In genomic region chr15:42232606-42233005, GRCh38 we compare ENCODE assay signal across 23 cellular contexts. TPM values are rescaled to one million over a fixed set of nuclear protein-coding genes. Genes with fewer than 3 reads are reported as not detected.
A peak's percentile ranks its signal among the peaks of the same experiment; 100 is the strongest.
DNase-seq lines count a peak whose midpoint lies in the region; ATAC-seq and TF ChIP-seq lines count a peak whose summit lies in the region.
"Had no signal": no experiment of that assay in that cellular context is flagged by ENCODE, and none has a peak within 500 bp of the region (broad histone marks: within the 10 kb centered on the region; RNA-seq: fewer than 3 reads in every experiment).

No MANE protein-coding gene starts in this region.

- no peak overlapping the region for H3K4me3 Mint-ChIP-seq in activated T-cell treated with anti-CD3 and anti-CD28 coated beads, Interleukin-2, amount 50 U/mL, for 72 hours
- H3K4me3 Mint-ChIP-seq: CD14-positive monocyte; CD4-positive, alpha-beta T cell; CD8-positive, alpha-beta memory T cell; GM23338; H9 had no signal

- H3K4me1 Mint-ChIP-seq in activated T-cell treated with anti-CD3 and anti-CD28 coated beads, Interleukin-2, amount 50 U/mL, for 72 hours (ENCODE audit: low read depth), result no peaks in the 10 kb centered on the region
- H3K4me1 Mint-ChIP-seq: CD14-positive monocyte, GM23338, H9 had no signal

- H2AFZ ChIP-seq in Karpas-422 (ENCODE audit: low read length), result no peak overlapping the region
- H2AFZ ChIP-seq: GM23338 had no signal

- H3K4me3 ChIP-seq in Karpas-422 (ENCODE audit: low read length) (no peak overlapping the region), neutrophil (ENCODE audit: low read depth in 1 of 2, low read length in 1 of 2) (no peak overlapping the region), heart right ventricle (no peak overlapping the region)
- H3K4me3 ChIP-seq: A549; BLaER1 treated with 17β-estradiol and CSF1 and Interleukin-3, amounts not matched to agents 10 nM and 100 nM; GM23338 had no signal

- peak overlapping the region; percentile 61 for H3K27ac Mint-ChIP-seq in activated T-cell treated with anti-CD3 and anti-CD28 coated beads, Interleukin-2, amount 50 U/mL, for 72 hours
- H3K27ac Mint-ChIP-seq: CD4-positive, alpha-beta T cell; GM23338; H9 had no signal

- H3K9me3 Mint-ChIP-seq in activated T-cell treated with anti-CD3 and anti-CD28 coated beads, Interleukin-2, amount 50 U/mL, for 72 hours, result no peaks in the 10 kb centered on the region
- H3K9me3 Mint-ChIP-seq: CD14-positive monocyte; CD4-positive, alpha-beta T cell; CD8-positive, alpha-beta memory T cell; GM23338; H9 had no signal

- TF ChIP-seq CTCF in neutrophil (IDR thresholded peaks at IDR 0.05), result no peak
- no peak for TF ChIP-seq CTCF in heart right ventricle (IDR thresholded peaks at IDR 0.05)

- H3K27me3 ChIP-seq in Karpas-422 (ENCODE audit: low read length) (no peaks in the 10 kb centered on the region), neutrophil (no peaks in the 10 kb centered on the region), heart right ventricle (no peaks in the 10 kb centered on the region)
- H3K27me3 ChIP-seq: BE2C; BLaER1 treated with 17β-estradiol and CSF1 and Interleukin-3, amounts not matched to agents 10 nM and 100 nM had no signal

- peaks cover 4 to 10% of the 10 kb centered on the region in 2 donors for H3K36me3 Mint-ChIP-seq in activated T-cell treated with anti-CD3 and anti-CD28 coated beads, Interleukin-2, amount 50 U/mL, for 72 hours (ENCODE audit: insufficient read depth in 2 of 2)

- no peak for ATAC-seq in activated T-cell treated with anti-CD3 and anti-CD28 coated beads, Interleukin-2, amount 50 U/mL, for 72 hours (replicated peaks in 1 of 2)
- no peak for ATAC-seq in GM18498 (IDR thresholded peaks at IDR 0.05; ENCODE audit: unreplicated experiment)
- ATAC-seq in heart right ventricle, result no peak
- ATAC-seq in HG03571 (IDR thresholded peaks at IDR 0.05; ENCODE audit: unreplicated experiment), result no peak
- ATAC-seq: A549, GM23338, HCT116 had no signal

- no peaks in the 10 kb centered on the region for H3K27me3 Mint-ChIP-seq in activated T-cell treated with anti-CD3 and anti-CD28 coated beads, Interleukin-2, amount 50 U/mL, for 72 hours (ENCODE audit: low read depth)
- H3K27me3 Mint-ChIP-seq: CD4-positive, alpha-beta T cell; CD8-positive, alpha-beta memory T cell had no signal

- WGBS in heart right ventricle, 2 donors, result 70 to 77% methylated on average over 5 of the region's 5 CpGs

- H3K9me2 ChIP-seq in Karpas-422 (replicated peaks; ENCODE audit: insufficient read depth, low read length), result no peaks in the 10 kb centered on the region

- peak overlapping the region; percentile 38; the same call in 1 of the 2 replicates for H3K27ac ChIP-seq in Karpas-422 (ENCODE audit: low read length)
- H3K27ac ChIP-seq in neutrophil, result peak overlapping the region; percentile 68
- no peak overlapping the region for H3K27ac ChIP-seq in heart right ventricle
- H3K27ac ChIP-seq: A549; BLaER1 treated with 17β-estradiol and CSF1 and Interleukin-3, amounts not matched to agents 10 nM and 100 nM had no signal

- H3K4me1 ChIP-seq in Karpas-422 (ENCODE audit: low read length) (peaks cover 36% of the 10 kb centered on the region), neutrophil (ENCODE audit: control insufficient read depth in 1 of 2, insufficient read depth in 1 of 2, low read depth in 1 of 2, low read length in 1 of 2) (peaks cover 12% of the 10 kb centered on the region in 2 experiments), heart right ventricle (no peaks in the 10 kb centered on the region)
- H3K4me1 ChIP-seq: A549; BE2C; BLaER1 treated with 17β-estradiol and CSF1 and Interleukin-3, amounts not matched to agents 10 nM and 100 nM had no signal

- H3K9ac ChIP-seq in Karpas-422 (ENCODE audit: low read length), result no peak overlapping the region
- H3K9ac ChIP-seq: BLaER1 treated with 17β-estradiol and CSF1 and Interleukin-3, amounts not matched to agents 10 nM and 100 nM had no signal

- H3K79me2 ChIP-seq in Karpas-422 (ENCODE audit: low read length), result peaks cover 27% of the 10 kb centered on the region

- H3K9me3 ChIP-seq in Karpas-422 (ENCODE audit: low read length), result no peaks in the 10 kb centered on the region
- no peaks in the 10 kb centered on the region for H3K9me3 ChIP-seq in neutrophil
- H3K9me3 ChIP-seq in heart right ventricle, result no peaks in the 10 kb centered on the region
- H3K9me3 ChIP-seq: A549; BE2C; BLaER1 treated with 17β-estradiol and CSF1 and Interleukin-3, amounts not matched to agents 10 nM and 100 nM had no signal

- no peaks in the 10 kb centered on the region for H4K20me1 ChIP-seq in Karpas-422 (ENCODE audit: insufficient read depth, low read depth, low read length)

- intact Hi-C loops in heart right ventricle (cut with DNase I), result no loop called here

- H3K36me3 ChIP-seq in Karpas-422 (ENCODE audit: insufficient read depth, low read length) (peaks cover 33% of the 10 kb centered on the region), neutrophil (peaks cover 62% of the 10 kb centered on the region), heart right ventricle (peaks cover 0 to 100% (median 51%) of the 10 kb centered on the region in 9 donors)

- no peak for DNase-seq in activated T-cell treated with anti-CD3 and anti-CD28 coated beads, Interleukin-2, amount 50 U/mL, for 72 hours
- no peak for DNase-seq in activated T-cell treated with anti-CD3 and anti-CD28 coated beads for 4 hours
- no peak for DNase-seq in Karpas-422
- no peak for DNase-seq in heart right ventricle
- DNase-seq: 8988T; ACHN; AML-193; BE2C; CD4-positive, alpha-beta T cell; CD8-positive, alpha-beta memory T cell; DMS 273 treated with DMSO at 0.1 percent for 48 hours; DMS53; DMS79 treated with DMSO at 0.1 percent for 48 hours; GF-D8; H9 had no signal

- H3K4me2 ChIP-seq in Karpas-422 (ENCODE audit: low read depth, low read length, poor library complexity, severe bottlenecking), result no peak overlapping the region
- H3K4me2 ChIP-seq: A549; BLaER1 treated with 17β-estradiol and CSF1 and Interleukin-3, amounts not matched to agents 10 nM and 100 nM; GM23338 had no signal

RNA-seq across cellular contexts. Expression of gene VPS39, which starts 24.5 kb away (rescaled TPM):
- 10 to 100 TPM; 79.8 to 95.3 TPM for total RNA-seq in activated T-cell treated with anti-CD3 and anti-CD28 coated beads, Interleukin-2, amount 50 U/mL, for 72 hours
- total RNA-seq in Karpas-422 (2014; rRNA removed; shearing (Covaris generic); ENCODE audit: low replicate concordance), result 65.3 and 99.4 TPM in 2 replicates
- 10 to 100 TPM; 34.8 to 55.0 (median 49.2) TPM for total RNA-seq in heart right ventricle
- 10 to 100 TPM; 24.9 to 33.9 TPM for polyA plus RNA-seq in heart right ventricle

RNA-seq across cellular contexts. Expression of gene GANC, which starts 40.4 kb away (rescaled TPM):
- total RNA-seq in activated T-cell treated with anti-CD3 and anti-CD28 coated beads, Interleukin-2, amount 50 U/mL, for 72 hours, result 10 to 100 TPM; 27.3 to 34.1 TPM
- 21.2 and 31.1 TPM in 2 replicates for total RNA-seq in Karpas-422 (2014; rRNA removed; shearing (Covaris generic); ENCODE audit: low replicate concordance)
- 10 to 100 TPM; 15.4 to 25.8 (median 18.9) TPM for total RNA-seq in heart right ventricle
- 1 to 10 TPM; 5.3 to 7.9 TPM for polyA plus RNA-seq in heart right ventricle

RNA-seq across cellular contexts. Expression of gene TMEM87A, which starts 40.6 kb away (rescaled TPM):
- total RNA-seq in activated T-cell treated with anti-CD3 and anti-CD28 coated beads, Interleukin-2, amount 50 U/mL, for 72 hours, result 10 to 100 TPM; 40.6 to 42.5 TPM
- 19.9 and 27.2 TPM in 2 replicates for total RNA-seq in Karpas-422 (2014; rRNA removed; shearing (Covaris generic); ENCODE audit: low replicate concordance)
- total RNA-seq in heart right ventricle, result 10 to 100 TPM; 17.5 to 25.9 (median 21.3) TPM
- polyA plus RNA-seq in heart right ventricle, result 10 to 100 TPM; 10.3 to 15.4 TPM

Comparison
In these comparisons a context has a peak if more than half of its experiments do, and no peak if none do; other contexts are left out.
1. H3K27ac ChIP-seq: peak in Karpas-422 (single experiment) and neutrophil (single experiment); none in heart right ventricle (0 of 10).